In the genomic region with DNA sequence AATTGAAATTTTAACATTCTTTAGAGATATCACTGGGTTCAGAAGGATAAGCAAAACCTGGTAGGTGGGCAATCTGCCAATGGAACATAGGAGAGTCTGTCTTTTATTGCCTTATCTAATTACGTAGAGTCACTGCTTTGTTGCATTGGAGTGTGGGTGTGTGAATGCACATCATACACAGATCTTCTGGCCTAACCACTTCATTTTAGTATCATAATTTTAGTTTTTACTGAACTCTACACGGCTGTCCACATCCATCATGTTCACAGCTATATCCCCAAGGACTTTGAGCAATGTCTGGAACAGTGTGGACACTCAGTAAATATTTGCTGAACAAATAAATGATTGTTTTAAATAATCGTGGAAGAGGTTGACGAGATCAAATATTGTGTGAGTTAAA, we compare ENCODE assay signal across 1 cellular context.
TF ChIP-seq lines count a peak whose summit lies in the region.

No MANE protein-coding gene starts in this region.

TF ChIP-seq in HepG2, 621 proteins besides CTCF, POLR2A, EP300 and RAD21 (continued from another document and continues in another):
- TF ChIP-seq, protein P1, sequence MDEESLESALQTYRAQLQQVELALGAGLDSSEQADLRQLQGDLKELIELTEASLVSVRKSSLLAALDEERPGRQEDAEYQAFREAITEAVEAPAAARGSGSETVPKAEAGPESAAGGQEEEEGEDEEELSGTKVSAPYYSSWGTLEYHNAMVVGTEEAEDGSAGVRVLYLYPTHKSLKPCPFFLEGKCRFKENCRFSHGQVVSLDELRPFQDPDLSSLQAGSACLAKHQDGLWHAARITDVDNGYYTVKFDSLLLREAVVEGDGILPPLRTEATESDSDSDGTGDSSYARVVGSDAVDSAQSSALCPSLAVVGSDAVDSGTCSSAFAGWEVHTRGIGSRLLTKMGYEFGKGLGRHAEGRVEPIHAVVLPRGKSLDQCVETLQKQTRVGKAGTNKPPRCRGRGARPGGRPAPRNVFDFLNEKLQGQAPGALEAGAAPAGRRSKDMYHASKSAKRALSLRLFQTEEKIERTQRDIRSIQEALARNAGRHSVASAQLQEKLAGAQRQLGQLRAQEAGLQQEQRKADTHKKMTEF (CRISPR knock-in tag; IDR thresholded peaks at IDR 0.05), result 0 out of 2 replicates have a peak, but pooled peaks have one; percentile 35
- TF ChIP-seq ZNF570 (CRISPR knock-in tag; IDR thresholded peaks at IDR 0.05; ENCODE audit: borderline replicate concordance) (no peak), MIER3 (CRISPR knock-in tag; IDR thresholded peaks at IDR 0.05; ENCODE audit: borderline replicate concordance) (0 out of 2 replicates have a peak, but pooled peaks have one; percentile 15), FOXJ3 (CRISPR knock-in tag; IDR thresholded peaks at IDR 0.05; ENCODE audit: borderline replicate concordance) (peak; percentile 56; the same call in 1 of the 2 replicates), NFIC (IDR thresholded peaks at IDR 0.05; ENCODE audit: low read length) (peak; percentile 56; the same call in 1 of the 2 replicates), SAP130 (CRISPR knock-in tag; IDR thresholded peaks at IDR 0.05; ENCODE audit: low read depth) (peak; percentile 39; the same call in 1 of the 2 replicates), POLR2AphosphoS2 (IDR thresholded peaks at IDR 0.05; ENCODE audit: low read depth, low read length) (no peak), MIER2 (CRISPR knock-in tag; IDR thresholded peaks at IDR 0.05) (no peak), BCL6 (CRISPR knock-in tag; IDR thresholded peaks at IDR 0.05) (peak; percentile 72), TBX2 (CRISPR knock-in tag; IDR thresholded peaks at IDR 0.05; ENCODE audit: borderline replicate concordance) (no peak), ZFP62 (CRISPR knock-in tag; IDR thresholded peaks at IDR 0.05) (no peak), MED1 (CRISPR knock-in tag; IDR thresholded peaks at IDR 0.05) (no peak), SMAD1 (CRISPR knock-in tag; IDR thresholded peaks at IDR 0.05; ENCODE audit: borderline replicate concordance, low read depth) (no peak), ZNF205 (CRISPR knock-in tag; IDR thresholded peaks at IDR 0.05) (peak; percentile 64; the same call in 1 of the 2 replicates), ELF3 (CRISPR knock-in tag; IDR thresholded peaks at IDR 0.05) (no peak), HNRNPUL1 (IDR thresholded peaks at IDR 0.05; ENCODE audit: low read depth, low read length) (no peak), ZNF569 (CRISPR knock-in tag; IDR thresholded peaks at IDR 0.05; ENCODE audit: borderline replicate concordance) (no peak), ZBTB8A (CRISPR knock-in tag; IDR thresholded peaks at IDR 0.05; ENCODE audit: borderline replicate concordance, low read depth) (no peak), CBX5 (CRISPR knock-in tag; IDR thresholded peaks at IDR 0.05; ENCODE audit: borderline replicate concordance) (no peak), PAXIP1 (CRISPR knock-in tag; conservative IDR thresholded peaks at IDR 0.05) (peak; percentile 63; the same call in 1 of the 2 replicates), HMG20A (CRISPR knock-in tag; IDR thresholded peaks at IDR 0.05; ENCODE audit: borderline replicate concordance) (peak; percentile 75; the same call in 1 of the 2 replicates), FOXA1 (IDR thresholded peaks at IDR 0.05) (0 out of 2 replicates have a peak, but pooled peaks have one; percentile 49), FOXA1 (CRISPR knock-in tag; IDR thresholded peaks at IDR 0.05) (peak; percentile 78), FOXP4 (CRISPR knock-in tag; IDR thresholded peaks at IDR 0.05) (peak; percentile 36; the same call in 1 of the 2 replicates), ZSCAN29 (CRISPR knock-in tag; conservative IDR thresholded peaks at IDR 0.05) (no peak), PPARG (CRISPR knock-in tag; conservative IDR thresholded peaks at IDR 0.05) (peak; percentile 52; the same call in 1 of the 2 replicates), FOXP1 (IDR thresholded peaks at IDR 0.05) (no peak), FOXP1 (CRISPR knock-in tag; IDR thresholded peaks at IDR 0.05) (no peak; the same call in 1 of the 2 replicates), POGZ (CRISPR knock-in tag; IDR thresholded peaks at IDR 0.05) (0 out of 2 replicates have a peak, but pooled peaks have one; percentile 35), ZFP36L2 (CRISPR knock-in tag; IDR thresholded peaks at IDR 0.05) (no peak), SALL1 (CRISPR knock-in tag; IDR thresholded peaks at IDR 0.05) (peak; percentile 62; the same call in 1 of the 2 replicates), CEBPG (CRISPR knock-in tag; IDR thresholded peaks at IDR 0.05) (peak; percentile 65), HOXA5 (CRISPR knock-in tag; IDR thresholded peaks at IDR 0.05) (peak; percentile 78; the same call in 1 of the 2 replicates), TCF7 (IDR thresholded peaks at IDR 0.05; ENCODE audit: low read depth) (peak; percentile 55), GFI1 (CRISPR knock-in tag; IDR thresholded peaks at IDR 0.05; ENCODE audit: borderline replicate concordance) (peak; percentile 66; the same call in 1 of the 2 replicates), SOX5 (CRISPR knock-in tag; IDR thresholded peaks at IDR 0.05; ENCODE audit: borderline replicate concordance) (peak; percentile 68; the same call in 1 of the 2 replicates), GATA4 (IDR thresholded peaks at IDR 0.05; ENCODE audit: borderline replicate concordance, low read depth) (no peak), SKI (IDR thresholded peaks at IDR 0.05; ENCODE audit: partially characterized antibody) (peak; percentile 32), EED (CRISPR knock-in tag; IDR thresholded peaks at IDR 0.05) (no peak), KLF13 (CRISPR knock-in tag; IDR thresholded peaks at IDR 0.05) (no peak), MXD1 (CRISPR knock-in tag; IDR thresholded peaks at IDR 0.05) (no peak), SOX6 (IDR thresholded peaks at IDR 0.05) (no peak), SOX6 (CRISPR knock-in tag; IDR thresholded peaks at IDR 0.05) (peak; percentile 61; the same call in 1 of the 2 replicates), HDAC2 (CRISPR knock-in tag; IDR thresholded peaks at IDR 0.05) (0 out of 2 replicates have a peak, but pooled peaks have one; percentile 37), ZNF589 (CRISPR knock-in tag; conservative IDR thresholded peaks at IDR 0.05) (no peak), ZNF556 (CRISPR knock-in tag; IDR thresholded peaks at IDR 0.05; ENCODE audit: borderline replicate concordance) (no peak)
- TF ChIP-seq, protein P2, sequence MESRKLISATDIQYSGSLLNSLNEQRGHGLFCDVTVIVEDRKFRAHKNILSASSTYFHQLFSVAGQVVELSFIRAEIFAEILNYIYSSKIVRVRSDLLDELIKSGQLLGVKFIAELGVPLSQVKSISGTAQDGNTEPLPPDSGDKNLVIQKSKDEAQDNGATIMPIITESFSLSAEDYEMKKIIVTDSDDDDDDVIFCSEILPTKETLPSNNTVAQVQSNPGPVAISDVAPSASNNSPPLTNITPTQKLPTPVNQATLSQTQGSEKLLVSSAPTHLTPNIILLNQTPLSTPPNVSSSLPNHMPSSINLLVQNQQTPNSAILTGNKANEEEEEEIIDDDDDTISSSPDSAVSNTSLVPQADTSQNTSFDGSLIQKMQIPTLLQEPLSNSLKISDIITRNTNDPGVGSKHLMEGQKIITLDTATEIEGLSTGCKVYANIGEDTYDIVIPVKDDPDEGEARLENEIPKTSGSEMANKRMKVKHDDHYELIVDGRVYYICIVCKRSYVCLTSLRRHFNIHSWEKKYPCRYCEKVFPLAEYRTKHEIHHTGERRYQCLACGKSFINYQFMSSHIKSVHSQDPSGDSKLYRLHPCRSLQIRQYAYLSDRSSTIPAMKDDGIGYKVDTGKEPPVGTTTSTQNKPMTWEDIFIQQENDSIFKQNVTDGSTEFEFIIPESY (CRISPR knock-in tag; IDR thresholded peaks at IDR 0.05), result no peak
- TF ChIP-seq, protein P3, sequence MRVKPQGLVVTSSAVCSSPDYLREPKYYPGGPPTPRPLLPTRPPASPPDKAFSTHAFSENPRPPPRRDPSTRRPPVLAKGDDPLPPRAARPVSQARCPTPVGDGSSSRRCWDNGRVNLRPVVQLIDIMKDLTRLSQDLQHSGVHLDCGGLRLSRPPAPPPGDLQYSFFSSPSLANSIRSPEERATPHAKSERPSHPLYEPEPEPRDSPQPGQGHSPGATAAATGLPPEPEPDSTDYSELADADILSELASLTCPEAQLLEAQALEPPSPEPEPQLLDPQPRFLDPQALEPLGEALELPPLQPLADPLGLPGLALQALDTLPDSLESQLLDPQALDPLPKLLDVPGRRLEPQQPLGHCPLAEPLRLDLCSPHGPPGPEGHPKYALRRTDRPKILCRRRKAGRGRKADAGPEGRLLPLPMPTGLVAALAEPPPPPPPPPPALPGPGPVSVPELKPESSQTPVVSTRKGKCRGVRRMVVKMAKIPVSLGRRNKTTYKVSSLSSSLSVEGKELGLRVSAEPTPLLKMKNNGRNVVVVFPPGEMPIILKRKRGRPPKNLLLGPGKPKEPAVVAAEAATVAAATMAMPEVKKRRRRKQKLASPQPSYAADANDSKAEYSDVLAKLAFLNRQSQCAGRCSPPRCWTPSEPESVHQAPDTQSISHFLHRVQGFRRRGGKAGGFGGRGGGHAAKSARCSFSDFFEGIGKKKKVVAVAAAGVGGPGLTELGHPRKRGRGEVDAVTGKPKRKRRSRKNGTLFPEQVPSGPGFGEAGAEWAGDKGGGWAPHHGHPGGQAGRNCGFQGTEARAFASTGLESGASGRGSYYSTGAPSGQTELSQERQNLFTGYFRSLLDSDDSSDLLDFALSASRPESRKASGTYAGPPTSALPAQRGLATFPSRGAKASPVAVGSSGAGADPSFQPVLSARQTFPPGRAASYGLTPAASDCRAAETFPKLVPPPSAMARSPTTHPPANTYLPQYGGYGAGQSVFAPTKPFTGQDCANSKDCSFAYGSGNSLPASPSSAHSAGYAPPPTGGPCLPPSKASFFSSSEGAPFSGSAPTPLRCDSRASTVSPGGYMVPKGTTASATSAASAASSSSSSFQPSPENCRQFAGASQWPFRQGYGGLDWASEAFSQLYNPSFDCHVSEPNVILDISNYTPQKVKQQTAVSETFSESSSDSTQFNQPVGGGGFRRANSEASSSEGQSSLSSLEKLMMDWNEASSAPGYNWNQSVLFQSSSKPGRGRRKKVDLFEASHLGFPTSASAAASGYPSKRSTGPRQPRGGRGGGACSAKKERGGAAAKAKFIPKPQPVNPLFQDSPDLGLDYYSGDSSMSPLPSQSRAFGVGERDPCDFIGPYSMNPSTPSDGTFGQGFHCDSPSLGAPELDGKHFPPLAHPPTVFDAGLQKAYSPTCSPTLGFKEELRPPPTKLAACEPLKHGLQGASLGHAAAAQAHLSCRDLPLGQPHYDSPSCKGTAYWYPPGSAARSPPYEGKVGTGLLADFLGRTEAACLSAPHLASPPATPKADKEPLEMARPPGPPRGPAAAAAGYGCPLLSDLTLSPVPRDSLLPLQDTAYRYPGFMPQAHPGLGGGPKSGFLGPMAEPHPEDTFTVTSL (CRISPR knock-in tag; IDR thresholded peaks at IDR 0.05; ENCODE audit: borderline replicate concordance), result peak; percentile 59; the same call in 1 of the 2 replicates
- TF ChIP-seq, protein P4, sequence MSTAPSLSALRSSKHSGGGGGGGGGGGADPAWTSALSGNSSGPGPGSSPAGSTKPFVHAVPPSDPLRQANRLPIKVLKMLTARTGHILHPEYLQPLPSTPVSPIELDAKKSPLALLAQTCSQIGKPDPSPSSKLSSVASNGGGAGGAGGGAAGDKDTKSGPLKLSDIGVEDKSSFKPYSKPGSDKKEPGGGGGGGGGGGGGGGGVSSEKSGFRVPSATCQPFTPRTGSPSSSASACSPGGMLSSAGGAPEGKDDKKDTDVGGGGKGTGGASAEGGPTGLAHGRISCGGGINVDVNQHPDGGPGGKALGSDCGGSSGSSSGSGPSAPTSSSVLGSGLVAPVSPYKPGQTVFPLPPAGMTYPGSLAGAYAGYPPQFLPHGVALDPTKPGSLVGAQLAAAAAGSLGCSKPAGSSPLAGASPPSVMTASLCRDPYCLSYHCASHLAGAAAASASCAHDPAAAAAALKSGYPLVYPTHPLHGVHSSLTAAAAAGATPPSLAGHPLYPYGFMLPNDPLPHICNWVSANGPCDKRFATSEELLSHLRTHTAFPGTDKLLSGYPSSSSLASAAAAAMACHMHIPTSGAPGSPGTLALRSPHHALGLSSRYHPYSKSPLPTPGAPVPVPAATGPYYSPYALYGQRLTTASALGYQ (CRISPR knock-in tag; IDR thresholded peaks at IDR 0.05), result peak; percentile 34; the same call in 1 of the 2 replicates
